In the genomic region with DNA sequence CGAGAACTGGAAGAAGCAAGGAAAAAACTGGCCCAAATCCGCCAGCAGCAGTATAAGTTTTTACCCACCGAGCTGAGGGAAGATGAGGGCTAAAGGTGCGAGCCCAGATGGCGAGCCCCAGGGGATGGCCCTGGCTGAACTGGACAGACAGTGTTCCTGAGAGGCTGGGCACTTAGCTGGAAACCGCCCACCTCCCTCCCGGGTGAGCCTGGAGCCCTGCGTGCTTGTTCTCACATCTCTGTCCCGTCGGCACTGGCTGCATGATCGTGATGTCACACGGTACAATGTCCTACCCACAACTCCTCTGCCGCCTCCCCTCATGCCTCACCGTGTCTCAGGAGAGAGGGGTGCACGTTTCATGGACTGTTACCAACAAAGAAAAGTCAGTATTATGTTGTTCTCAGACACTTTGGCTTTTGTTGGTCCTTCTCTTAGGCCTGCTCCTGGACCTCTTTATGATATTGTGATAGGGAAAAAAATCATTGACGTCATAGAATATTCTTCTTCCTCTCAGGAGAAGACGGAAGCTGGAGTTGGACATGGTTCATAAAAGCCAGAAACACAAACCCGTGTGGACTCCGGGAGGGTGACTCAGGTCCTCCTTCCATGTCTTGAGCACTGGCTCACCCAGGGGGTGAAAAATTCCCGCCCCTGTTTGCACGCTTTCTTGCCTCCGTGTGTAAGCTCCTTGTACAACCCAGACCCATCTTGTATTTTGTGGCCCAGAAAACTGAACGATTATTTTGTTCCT, we compare ENCODE assay signal across 13 cellular contexts.
"Had no signal": no experiment of that assay in that cellular context is flagged by ENCODE, and none has a peak within 500 bp of the region (broad histone marks: within the 10 kb centered on the region; RNA-seq: fewer than 3 reads in every experiment).

No MANE protein-coding gene starts in this region.

- H3K9me3 ChIP-seq: testis had no signal

- DNase-seq: activated B cell treated with CpG ODN at 0.5 μM for 24 hours; activated CD4-positive, alpha-beta T cell treated with anti-CD3 and anti-CD28 coated beads, Interleukin-2, amount 10 ng/mL, durations not matched to agents 24 days and 14 days; activated naive CD4-positive, alpha-beta T cell treated with anti-CD3 and anti-CD28 coated beads, Interleukin-2, amount 10 ng/mL, durations not matched to agents 7 days and 5 days; midbrain; naive B cell; stimulated activated CD4-positive, alpha-beta T cell treated with anti-CD3 and anti-CD28 coated beads, Interleukin-2, amount 100 ng/mL, for 48 hours; stimulated activated naive CD8-positive, alpha-beta T cell treated with anti-CD3 and anti-CD28 coated beads, Interleukin-15, Interleukin-2, amounts not matched to agents 100 U/mL and 50 U/mL, for 24 hours; T-helper 2 cell; testis had no signal

- H3K9me3 Mint-ChIP-seq: activated B cell treated with CpG ODN at 0.5 μM for 24 hours; activated CD4-positive, alpha-beta T cell treated with anti-CD3 and anti-CD28 coated beads, Interleukin-2, amount 10 ng/mL, durations not matched to agents 24 days and 14 days; activated naive CD4-positive, alpha-beta T cell treated with anti-CD3 and anti-CD28 coated beads, Interleukin-2, amount 10 ng/mL, durations not matched to agents 7 days and 5 days; activated T-helper 2 cell treated with anti-CD3 and anti-CD28 coated beads, Interferon-gamma antibody, Interleukin-2, Interleukin-4, amounts not matched to agents 10 μg/mL and 5 μg/mL and 100 μg/mL, durations not matched to agents 14 hours and 24 hours and 36 hours; dendritic cell treated with granulocyte-macrophage colony-stimulating factor and Interleukin-4, amounts not matched to agents 40 ng/mL and 50 ng/mL, for 4 days; naive B cell had no signal

- H3K36me3 Mint-ChIP-seq: activated naive CD4-positive, alpha-beta T cell treated with anti-CD3 and anti-CD28 coated beads, Interleukin-2, amount 10 ng/mL, durations not matched to agents 7 days and 5 days; naive B cell had no signal

- H3K4me1 Mint-ChIP-seq: activated B cell treated with CpG ODN at 0.5 μM for 24 hours; activated CD4-positive, alpha-beta T cell treated with anti-CD3 and anti-CD28 coated beads, Interleukin-2, amount 10 ng/mL, durations not matched to agents 24 days and 14 days; activated naive CD4-positive, alpha-beta T cell treated with anti-CD3 and anti-CD28 coated beads, Interleukin-2, amount 10 ng/mL, durations not matched to agents 7 days and 5 days; naive B cell had no signal

- H3K27me3 ChIP-seq: testis had no signal

- H3K4me3 Mint-ChIP-seq: activated B cell treated with CpG ODN at 0.5 μM for 24 hours; activated CD4-positive, alpha-beta T cell treated with anti-CD3 and anti-CD28 coated beads, Interleukin-2, amount 10 ng/mL, durations not matched to agents 24 days and 14 days; activated naive CD4-positive, alpha-beta T cell treated with anti-CD3 and anti-CD28 coated beads, Interleukin-2, amount 10 ng/mL, durations not matched to agents 7 days and 5 days; dendritic cell treated with granulocyte-macrophage colony-stimulating factor and Interleukin-4, amounts not matched to agents 40 ng/mL and 50 ng/mL, for 4 days; naive B cell had no signal

- H3K4me1 ChIP-seq: testis had no signal

- H3K4me3 ChIP-seq: testis had no signal

- H3K27ac Mint-ChIP-seq: activated CD4-positive, alpha-beta T cell treated with anti-CD3 and anti-CD28 coated beads, Interleukin-2, amount 10 ng/mL, durations not matched to agents 24 days and 14 days; activated naive CD4-positive, alpha-beta T cell treated with anti-CD3 and anti-CD28 coated beads, Interleukin-2, amount 10 ng/mL, durations not matched to agents 7 days and 5 days; activated T-helper 2 cell treated with anti-CD3 and anti-CD28 coated beads, Interferon-gamma antibody, Interleukin-2, Interleukin-4, amounts not matched to agents 10 μg/mL and 5 μg/mL and 100 μg/mL, durations not matched to agents 14 hours and 24 hours and 36 hours; dendritic cell treated with granulocyte-macrophage colony-stimulating factor and Interleukin-4, amounts not matched to agents 40 ng/mL and 50 ng/mL, for 4 days; naive B cell; progenitor cell of endocrine pancreas had no signal

- H3K27ac ChIP-seq: testis had no signal

- ATAC-seq: sciatic nerve; stimulated activated naive CD8-positive, alpha-beta T cell treated with anti-CD3 and anti-CD28 coated beads, Interleukin-15, Interleukin-2, amounts not matched to agents 100 U/mL and 50 U/mL, for 24 hours had no signal

- H3K27me3 Mint-ChIP-seq: activated CD4-positive, alpha-beta T cell treated with anti-CD3 and anti-CD28 coated beads, Interleukin-2, amount 10 ng/mL, durations not matched to agents 24 days and 14 days; dendritic cell treated with granulocyte-macrophage colony-stimulating factor and Interleukin-4, amounts not matched to agents 40 ng/mL and 50 ng/mL, for 4 days; progenitor cell of endocrine pancreas had no signal
